In the genomic region with DNA sequence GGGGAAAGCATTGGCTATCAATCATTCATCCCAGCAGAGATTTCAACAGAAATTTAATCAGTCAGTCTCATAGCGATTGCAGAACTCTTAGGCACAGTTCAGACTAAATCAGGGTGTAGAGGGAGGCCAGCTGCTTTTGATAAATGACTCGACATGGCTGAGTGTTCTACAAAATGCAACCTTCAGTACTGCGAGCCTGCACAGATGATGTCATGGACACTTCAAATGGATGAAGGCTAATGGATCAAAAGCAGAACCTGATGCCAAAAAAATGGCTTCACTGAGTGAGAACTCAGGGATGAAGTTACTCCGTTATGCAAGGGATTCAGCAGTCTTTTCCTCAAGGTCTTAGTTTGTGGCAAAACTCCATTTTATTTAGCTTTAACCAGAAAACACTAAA, we compare ENCODE assay signal across 1 cellular context.
TF ChIP-seq lines count a peak whose summit lies in the region.

No MANE protein-coding gene starts in this region.

TF ChIP-seq in IMR-90, 13 proteins besides CTCF, POLR2A, EP300 and RAD21:
- TF ChIP-seq RCOR1 (IDR thresholded peaks at IDR 0.05; ENCODE audit: insufficient replicate concordance, low read length) = no peak
- no peak for TF ChIP-seq FOS (IDR thresholded peaks at IDR 0.05; ENCODE audit: low read depth, low read length)
- TF ChIP-seq MAZ (IDR thresholded peaks at IDR 0.05; ENCODE audit: borderline replicate concordance, low read depth, low read length) = no peak
- no peak for TF ChIP-seq NFE2L2 (IDR thresholded peaks at IDR 0.05; ENCODE audit: low read depth, low read length)
- no peak for TF ChIP-seq MAFK (IDR thresholded peaks at IDR 0.05; ENCODE audit: low read depth, low read length)
- TF ChIP-seq, protein P1, sequence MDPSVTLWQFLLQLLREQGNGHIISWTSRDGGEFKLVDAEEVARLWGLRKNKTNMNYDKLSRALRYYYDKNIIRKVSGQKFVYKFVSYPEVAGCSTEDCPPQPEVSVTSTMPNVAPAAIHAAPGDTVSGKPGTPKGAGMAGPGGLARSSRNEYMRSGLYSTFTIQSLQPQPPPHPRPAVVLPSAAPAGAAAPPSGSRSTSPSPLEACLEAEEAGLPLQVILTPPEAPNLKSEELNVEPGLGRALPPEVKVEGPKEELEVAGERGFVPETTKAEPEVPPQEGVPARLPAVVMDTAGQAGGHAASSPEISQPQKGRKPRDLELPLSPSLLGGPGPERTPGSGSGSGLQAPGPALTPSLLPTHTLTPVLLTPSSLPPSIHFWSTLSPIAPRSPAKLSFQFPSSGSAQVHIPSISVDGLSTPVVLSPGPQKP (IDR thresholded peaks at IDR 0.05; ENCODE audit: borderline replicate concordance, low read depth, low read length) = no peak
- TF ChIP-seq SMC3 (IDR thresholded peaks at IDR 0.05; ENCODE audit: low read depth, low read length) = no peak
- no peak for TF ChIP-seq CEBPB (IDR thresholded peaks at IDR 0.05; ENCODE audit: low read depth, low read length)
- TF ChIP-seq, protein P2, sequence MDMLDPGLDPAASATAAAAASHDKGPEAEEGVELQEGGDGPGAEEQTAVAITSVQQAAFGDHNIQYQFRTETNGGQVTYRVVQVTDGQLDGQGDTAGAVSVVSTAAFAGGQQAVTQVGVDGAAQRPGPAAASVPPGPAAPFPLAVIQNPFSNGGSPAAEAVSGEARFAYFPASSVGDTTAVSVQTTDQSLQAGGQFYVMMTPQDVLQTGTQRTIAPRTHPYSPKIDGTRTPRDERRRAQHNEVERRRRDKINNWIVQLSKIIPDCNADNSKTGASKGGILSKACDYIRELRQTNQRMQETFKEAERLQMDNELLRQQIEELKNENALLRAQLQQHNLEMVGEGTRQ (IDR thresholded peaks at IDR 0.05; ENCODE audit: low read depth, low read length) = no peak
- TF ChIP-seq MXI1 (IDR thresholded peaks at IDR 0.05; ENCODE audit: borderline replicate concordance, low read depth, low read length) = no peak
- no peak for TF ChIP-seq CHD1 (IDR thresholded peaks at IDR 0.05; ENCODE audit: low read depth, low read length)
- TF ChIP-seq BHLHE40 (IDR thresholded peaks at IDR 0.05; ENCODE audit: low read depth, low read length) = no peak
- TF ChIP-seq RFX5 (IDR thresholded peaks at IDR 0.05; ENCODE audit: low read depth, low read length) = no peak
